ENCODE assay signal across 1 cellular context in the genomic region with DNA sequence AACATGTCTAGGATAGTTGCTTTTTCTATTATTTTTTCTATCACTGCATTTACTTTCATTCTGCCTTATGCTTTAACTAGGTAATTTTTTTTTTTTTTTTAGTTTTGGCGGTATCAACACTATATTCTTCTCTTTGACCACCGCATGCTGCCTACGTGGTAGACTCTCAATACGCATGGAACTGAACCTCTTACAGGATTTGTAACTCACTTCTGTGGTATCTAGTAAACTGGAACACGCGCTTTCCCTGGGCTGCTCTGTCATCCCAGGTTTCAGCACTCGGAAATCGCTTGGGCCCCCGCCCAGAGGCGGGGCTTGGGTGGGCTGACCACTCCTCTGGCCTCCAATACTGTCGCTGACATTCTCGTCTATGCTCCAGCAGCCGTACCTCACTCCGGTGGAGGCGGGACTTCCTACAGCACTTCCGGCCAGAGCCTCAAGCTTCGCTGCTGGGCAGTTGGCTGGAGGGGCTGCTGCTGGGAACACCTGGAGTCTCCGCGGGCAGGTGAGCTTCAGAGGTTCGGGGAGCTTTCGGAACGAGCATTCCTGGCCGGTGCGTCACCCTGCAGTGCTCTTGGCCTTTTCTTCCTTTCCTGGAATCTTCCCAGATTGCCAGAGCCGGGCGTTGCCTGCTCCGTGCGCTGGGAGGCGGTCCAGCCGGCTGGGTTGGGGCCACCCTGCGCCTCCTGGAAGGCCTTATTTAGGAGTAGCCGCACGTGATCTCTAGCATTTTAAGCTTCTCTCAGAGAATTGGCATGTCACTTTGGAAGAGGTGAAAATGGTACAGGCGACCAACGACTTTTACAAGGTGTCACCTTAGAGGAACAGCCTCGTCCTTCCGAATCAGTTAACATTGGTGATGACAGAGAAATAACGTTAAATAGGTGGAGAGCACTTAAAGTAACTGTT.
TF ChIP-seq lines count a peak whose summit lies in the region.

A gene with protein sequence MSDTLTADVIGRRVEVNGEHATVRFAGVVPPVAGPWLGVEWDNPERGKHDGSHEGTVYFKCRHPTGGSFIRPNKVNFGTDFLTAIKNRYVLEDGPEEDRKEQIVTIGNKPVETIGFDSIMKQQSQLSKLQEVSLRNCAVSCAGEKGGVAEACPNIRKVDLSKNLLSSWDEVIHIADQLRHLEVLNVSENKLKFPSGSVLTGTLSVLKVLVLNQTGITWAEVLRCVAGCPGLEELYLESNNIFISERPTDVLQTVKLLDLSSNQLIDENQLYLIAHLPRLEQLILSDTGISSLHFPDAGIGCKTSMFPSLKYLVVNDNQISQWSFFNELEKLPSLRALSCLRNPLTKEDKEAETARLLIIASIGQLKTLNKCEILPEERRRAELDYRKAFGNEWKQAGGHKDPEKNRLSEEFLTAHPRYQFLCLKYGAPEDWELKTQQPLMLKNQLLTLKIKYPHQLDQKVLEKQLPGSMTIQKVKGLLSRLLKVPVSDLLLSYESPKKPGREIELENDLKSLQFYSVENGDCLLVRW (plus strand): TSS at position 428 of the 909 bp plus-strand sequence. CDS start 12,623 bp downstream, outside the sequence.

TF ChIP-seq in GM12878, 131 proteins besides CTCF, POLR2A, EP300 and RAD21 (continued from another document and continues in another):
- TF ChIP-seq ZBED1 (IDR thresholded peaks at IDR 0.05; ENCODE audit: borderline replicate concordance) = no peak
- peak; percentile 77 for TF ChIP-seq IKZF1 (conservative IDR thresholded peaks at IDR 0.05)
- no peak for TF ChIP-seq MTA2 (IDR thresholded peaks at IDR 0.05; ENCODE audit: low read depth)
- TF ChIP-seq JUNB (IDR thresholded peaks at IDR 0.05) = no peak
- TF ChIP-seq, protein P1, sequence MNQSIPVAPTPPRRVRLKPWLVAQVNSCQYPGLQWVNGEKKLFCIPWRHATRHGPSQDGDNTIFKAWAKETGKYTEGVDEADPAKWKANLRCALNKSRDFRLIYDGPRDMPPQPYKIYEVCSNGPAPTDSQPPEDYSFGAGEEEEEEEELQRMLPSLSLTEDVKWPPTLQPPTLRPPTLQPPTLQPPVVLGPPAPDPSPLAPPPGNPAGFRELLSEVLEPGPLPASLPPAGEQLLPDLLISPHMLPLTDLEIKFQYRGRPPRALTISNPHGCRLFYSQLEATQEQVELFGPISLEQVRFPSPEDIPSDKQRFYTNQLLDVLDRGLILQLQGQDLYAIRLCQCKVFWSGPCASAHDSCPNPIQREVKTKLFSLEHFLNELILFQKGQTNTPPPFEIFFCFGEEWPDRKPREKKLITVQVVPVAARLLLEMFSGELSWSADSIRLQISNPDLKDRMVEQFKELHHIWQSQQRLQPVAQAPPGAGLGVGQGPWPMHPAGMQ (IDR thresholded peaks at IDR 0.05; ENCODE audit: borderline replicate concordance) = no peak
- TF ChIP-seq SP1 (IDR thresholded peaks at IDR 0.05; ENCODE audit: low read depth, low read length) = peak; percentile 42
- no peak for TF ChIP-seq NR2F1 (conservative IDR thresholded peaks at IDR 0.05)
- no peak for TF ChIP-seq RCOR1 (conservative IDR thresholded peaks at IDR 0.05; ENCODE audit: low read depth, low read length)
- TF ChIP-seq NR2C2 (IDR thresholded peaks at IDR 0.05; ENCODE audit: borderline replicate concordance, control insufficient read depth, insufficient read length, low read depth) = no peak
- no peak for TF ChIP-seq IRF4 (IDR thresholded peaks at IDR 0.05; ENCODE audit: low read depth, low read length)
- TF ChIP-seq PAX5 (IDR thresholded peaks at IDR 0.05; ENCODE audit: borderline replicate concordance, low read depth, low read length) = no peak
- TF ChIP-seq KLF5 (IDR thresholded peaks at IDR 0.05; ENCODE audit: partially characterized antibody) = peak; percentile 26
- no peak for TF ChIP-seq RBBP5 (conservative IDR thresholded peaks at IDR 0.05)
- no peak for TF ChIP-seq CHD2 (IDR thresholded peaks at IDR 0.05; ENCODE audit: borderline replicate concordance, low read depth, low read length)
- TF ChIP-seq CHD4 (IDR thresholded peaks at IDR 0.05) = no peak
- TF ChIP-seq KDM1A (IDR thresholded peaks at IDR 0.05; ENCODE audit: borderline replicate concordance) = no peak
- no peak for TF ChIP-seq MYC (IDR thresholded peaks at IDR 0.05; ENCODE audit: insufficient read depth, insufficient read length, insufficient replicate concordance, low read length, severe bottlenecking)
- TF ChIP-seq ZNF622 (IDR thresholded peaks at IDR 0.05) = no peak
- TF ChIP-seq, protein P2, sequence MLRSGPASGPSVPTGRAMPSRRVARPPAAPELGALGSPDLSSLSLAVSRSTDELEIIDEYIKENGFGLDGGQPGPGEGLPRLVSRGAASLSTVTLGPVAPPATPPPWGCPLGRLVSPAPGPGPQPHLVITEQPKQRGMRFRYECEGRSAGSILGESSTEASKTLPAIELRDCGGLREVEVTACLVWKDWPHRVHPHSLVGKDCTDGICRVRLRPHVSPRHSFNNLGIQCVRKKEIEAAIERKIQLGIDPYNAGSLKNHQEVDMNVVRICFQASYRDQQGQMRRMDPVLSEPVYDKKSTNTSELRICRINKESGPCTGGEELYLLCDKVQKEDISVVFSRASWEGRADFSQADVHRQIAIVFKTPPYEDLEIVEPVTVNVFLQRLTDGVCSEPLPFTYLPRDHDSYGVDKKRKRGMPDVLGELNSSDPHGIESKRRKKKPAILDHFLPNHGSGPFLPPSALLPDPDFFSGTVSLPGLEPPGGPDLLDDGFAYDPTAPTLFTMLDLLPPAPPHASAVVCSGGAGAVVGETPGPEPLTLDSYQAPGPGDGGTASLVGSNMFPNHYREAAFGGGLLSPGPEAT (IDR thresholded peaks at IDR 0.05; ENCODE audit: low read depth) = peak; percentile 34; the same call in 1 of the 2 replicates
- no peak for TF ChIP-seq JUND (IDR thresholded peaks at IDR 0.05; ENCODE audit: low read depth, low read length)
- TF ChIP-seq, protein P3, sequence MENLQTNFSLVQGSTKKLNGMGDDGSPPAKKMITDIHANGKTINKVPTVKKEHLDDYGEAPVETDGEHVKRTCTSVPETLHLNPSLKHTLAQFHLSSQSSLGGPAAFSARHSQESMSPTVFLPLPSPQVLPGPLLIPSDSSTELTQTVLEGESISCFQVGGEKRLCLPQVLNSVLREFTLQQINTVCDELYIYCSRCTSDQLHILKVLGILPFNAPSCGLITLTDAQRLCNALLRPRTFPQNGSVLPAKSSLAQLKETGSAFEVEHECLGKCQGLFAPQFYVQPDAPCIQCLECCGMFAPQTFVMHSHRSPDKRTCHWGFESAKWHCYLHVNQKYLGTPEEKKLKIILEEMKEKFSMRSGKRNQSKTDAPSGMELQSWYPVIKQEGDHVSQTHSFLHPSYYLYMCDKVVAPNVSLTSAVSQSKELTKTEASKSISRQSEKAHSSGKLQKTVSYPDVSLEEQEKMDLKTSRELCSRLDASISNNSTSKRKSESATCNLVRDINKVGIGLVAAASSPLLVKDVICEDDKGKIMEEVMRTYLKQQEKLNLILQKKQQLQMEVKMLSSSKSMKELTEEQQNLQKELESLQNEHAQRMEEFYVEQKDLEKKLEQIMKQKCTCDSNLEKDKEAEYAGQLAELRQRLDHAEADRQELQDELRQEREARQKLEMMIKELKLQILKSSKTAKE (IDR thresholded peaks at IDR 0.05; ENCODE audit: low read depth, poor library complexity, severe bottlenecking) = no peak
- no peak for TF ChIP-seq SMC3 (IDR thresholded peaks at IDR 0.05; ENCODE audit: borderline replicate concordance, low read length)
- TF ChIP-seq, protein P4, sequence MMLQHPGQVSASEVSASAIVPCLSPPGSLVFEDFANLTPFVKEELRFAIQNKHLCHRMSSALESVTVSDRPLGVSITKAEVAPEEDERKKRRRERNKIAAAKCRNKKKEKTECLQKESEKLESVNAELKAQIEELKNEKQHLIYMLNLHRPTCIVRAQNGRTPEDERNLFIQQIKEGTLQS (IDR thresholded peaks at IDR 0.05; ENCODE audit: borderline replicate concordance, extremely low read depth, low read depth, low read length) = no peak
- no peak for TF ChIP-seq NFXL1 (IDR thresholded peaks at IDR 0.05; ENCODE audit: borderline replicate concordance)
- TF ChIP-seq, protein P5, sequence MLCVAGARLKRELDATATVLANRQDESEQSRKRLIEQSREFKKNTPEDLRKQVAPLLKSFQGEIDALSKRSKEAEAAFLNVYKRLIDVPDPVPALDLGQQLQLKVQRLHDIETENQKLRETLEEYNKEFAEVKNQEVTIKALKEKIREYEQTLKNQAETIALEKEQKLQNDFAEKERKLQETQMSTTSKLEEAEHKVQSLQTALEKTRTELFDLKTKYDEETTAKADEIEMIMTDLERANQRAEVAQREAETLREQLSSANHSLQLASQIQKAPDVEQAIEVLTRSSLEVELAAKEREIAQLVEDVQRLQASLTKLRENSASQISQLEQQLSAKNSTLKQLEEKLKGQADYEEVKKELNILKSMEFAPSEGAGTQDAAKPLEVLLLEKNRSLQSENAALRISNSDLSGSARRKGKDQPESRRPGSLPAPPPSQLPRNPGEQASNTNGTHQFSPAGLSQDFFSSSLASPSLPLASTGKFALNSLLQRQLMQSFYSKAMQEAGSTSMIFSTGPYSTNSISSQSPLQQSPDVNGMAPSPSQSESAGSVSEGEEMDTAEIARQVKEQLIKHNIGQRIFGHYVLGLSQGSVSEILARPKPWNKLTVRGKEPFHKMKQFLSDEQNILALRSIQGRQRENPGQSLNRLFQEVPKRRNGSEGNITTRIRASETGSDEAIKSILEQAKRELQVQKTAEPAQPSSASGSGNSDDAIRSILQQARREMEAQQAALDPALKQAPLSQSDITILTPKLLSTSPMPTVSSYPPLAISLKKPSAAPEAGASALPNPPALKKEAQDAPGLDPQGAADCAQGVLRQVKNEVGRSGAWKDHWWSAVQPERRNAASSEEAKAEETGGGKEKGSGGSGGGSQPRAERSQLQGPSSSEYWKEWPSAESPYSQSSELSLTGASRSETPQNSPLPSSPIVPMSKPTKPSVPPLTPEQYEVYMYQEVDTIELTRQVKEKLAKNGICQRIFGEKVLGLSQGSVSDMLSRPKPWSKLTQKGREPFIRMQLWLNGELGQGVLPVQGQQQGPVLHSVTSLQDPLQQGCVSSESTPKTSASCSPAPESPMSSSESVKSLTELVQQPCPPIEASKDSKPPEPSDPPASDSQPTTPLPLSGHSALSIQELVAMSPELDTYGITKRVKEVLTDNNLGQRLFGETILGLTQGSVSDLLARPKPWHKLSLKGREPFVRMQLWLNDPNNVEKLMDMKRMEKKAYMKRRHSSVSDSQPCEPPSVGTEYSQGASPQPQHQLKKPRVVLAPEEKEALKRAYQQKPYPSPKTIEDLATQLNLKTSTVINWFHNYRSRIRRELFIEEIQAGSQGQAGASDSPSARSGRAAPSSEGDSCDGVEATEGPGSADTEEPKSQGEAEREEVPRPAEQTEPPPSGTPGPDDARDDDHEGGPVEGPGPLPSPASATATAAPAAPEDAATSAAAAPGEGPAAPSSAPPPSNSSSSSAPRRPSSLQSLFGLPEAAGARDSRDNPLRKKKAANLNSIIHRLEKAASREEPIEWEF (IDR thresholded peaks at IDR 0.05; ENCODE audit: insufficient replicate concordance, low read depth, low read length) = no peak
- no peak for TF ChIP-seq ZNF217 (IDR thresholded peaks at IDR 0.05)
- TF ChIP-seq MXI1 (IDR thresholded peaks at IDR 0.05; ENCODE audit: low read depth, low read length) = peak; percentile 64
- TF ChIP-seq SIX5 (IDR thresholded peaks at IDR 0.05; ENCODE audit: low read depth, low read length, severe bottlenecking) = no peak
- TF ChIP-seq, protein P6, sequence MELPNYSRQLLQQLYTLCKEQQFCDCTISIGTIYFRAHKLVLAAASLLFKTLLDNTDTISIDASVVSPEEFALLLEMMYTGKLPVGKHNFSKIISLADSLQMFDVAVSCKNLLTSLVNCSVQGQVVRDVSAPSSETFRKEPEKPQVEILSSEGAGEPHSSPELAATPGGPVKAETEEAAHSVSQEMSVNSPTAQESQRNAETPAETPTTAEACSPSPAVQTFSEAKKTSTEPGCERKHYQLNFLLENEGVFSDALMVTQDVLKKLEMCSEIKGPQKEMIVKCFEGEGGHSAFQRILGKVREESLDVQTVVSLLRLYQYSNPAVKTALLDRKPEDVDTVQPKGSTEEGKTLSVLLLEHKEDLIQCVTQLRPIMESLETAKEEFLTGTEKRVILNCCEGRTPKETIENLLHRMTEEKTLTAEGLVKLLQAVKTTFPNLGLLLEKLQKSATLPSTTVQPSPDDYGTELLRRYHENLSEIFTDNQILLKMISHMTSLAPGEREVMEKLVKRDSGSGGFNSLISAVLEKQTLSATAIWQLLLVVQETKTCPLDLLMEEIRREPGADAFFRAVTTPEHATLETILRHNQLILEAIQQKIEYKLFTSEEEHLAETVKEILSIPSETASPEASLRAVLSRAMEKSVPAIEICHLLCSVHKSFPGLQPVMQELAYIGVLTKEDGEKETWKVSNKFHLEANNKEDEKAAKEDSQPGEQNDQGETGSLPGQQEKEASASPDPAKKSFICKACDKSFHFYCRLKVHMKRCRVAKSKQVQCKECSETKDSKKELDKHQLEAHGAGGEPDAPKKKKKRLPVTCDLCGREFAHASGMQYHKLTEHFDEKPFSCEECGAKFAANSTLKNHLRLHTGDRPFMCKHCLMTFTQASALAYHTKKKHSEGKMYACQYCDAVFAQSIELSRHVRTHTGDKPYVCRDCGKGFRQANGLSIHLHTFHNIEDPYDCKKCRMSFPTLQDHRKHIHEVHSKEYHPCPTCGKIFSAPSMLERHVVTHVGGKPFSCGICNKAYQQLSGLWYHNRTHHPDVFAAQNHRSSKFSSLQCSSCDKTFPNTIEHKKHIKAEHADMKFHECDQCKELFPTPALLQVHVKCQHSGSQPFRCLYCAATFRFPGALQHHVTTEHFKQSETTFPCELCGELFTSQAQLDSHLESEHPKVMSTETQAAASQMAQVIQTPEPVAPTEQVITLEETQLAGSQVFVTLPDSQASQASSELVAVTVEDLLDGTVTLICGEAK (IDR thresholded peaks at IDR 0.05; ENCODE audit: borderline replicate concordance) = peak; percentile 89
- TF ChIP-seq, protein P7, sequence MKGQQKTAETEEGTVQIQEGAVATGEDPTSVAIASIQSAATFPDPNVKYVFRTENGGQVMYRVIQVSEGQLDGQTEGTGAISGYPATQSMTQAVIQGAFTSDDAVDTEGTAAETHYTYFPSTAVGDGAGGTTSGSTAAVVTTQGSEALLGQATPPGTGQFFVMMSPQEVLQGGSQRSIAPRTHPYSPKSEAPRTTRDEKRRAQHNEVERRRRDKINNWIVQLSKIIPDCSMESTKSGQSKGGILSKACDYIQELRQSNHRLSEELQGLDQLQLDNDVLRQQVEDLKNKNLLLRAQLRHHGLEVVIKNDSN (IDR thresholded peaks at IDR 0.05; ENCODE audit: borderline replicate concordance, extremely low read length, insufficient read depth, low read depth, low read length) = no peak
- no peak for TF ChIP-seq CEBPB (IDR thresholded peaks at IDR 0.05; ENCODE audit: borderline replicate concordance in 1 of 2, low read depth in 2 of 2, low read length in 2 of 2)
- TF ChIP-seq, protein P8, sequence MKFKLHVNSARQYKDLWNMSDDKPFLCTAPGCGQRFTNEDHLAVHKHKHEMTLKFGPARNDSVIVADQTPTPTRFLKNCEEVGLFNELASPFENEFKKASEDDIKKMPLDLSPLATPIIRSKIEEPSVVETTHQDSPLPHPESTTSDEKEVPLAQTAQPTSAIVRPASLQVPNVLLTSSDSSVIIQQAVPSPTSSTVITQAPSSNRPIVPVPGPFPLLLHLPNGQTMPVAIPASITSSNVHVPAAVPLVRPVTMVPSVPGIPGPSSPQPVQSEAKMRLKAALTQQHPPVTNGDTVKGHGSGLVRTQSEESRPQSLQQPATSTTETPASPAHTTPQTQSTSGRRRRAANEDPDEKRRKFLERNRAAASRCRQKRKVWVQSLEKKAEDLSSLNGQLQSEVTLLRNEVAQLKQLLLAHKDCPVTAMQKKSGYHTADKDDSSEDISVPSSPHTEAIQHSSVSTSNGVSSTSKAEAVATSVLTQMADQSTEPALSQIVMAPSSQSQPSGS (IDR thresholded peaks at IDR 0.05; ENCODE audit: low read length) = no peak
